In the genomic region with DNA sequence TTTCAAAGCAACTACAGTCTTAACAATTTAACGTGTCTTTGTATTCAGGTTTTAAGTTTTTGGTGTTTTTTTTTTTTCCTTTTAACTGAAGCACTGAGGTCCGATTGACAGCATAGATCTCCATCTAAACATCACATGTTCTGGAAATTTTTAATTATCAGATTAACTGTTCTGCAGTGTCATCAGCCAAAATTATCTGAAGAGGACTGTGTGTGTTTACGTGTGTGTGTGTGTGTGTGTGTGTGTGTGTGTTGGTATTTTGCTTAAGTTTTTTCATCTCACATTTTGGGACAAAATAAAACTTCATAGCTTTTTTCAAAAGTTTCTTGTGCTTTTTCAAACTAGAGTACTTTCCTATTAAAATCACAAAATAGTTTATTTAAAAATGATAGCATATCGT, we compare ENCODE assay signal across 8 cellular contexts.
DNase-seq lines count a peak whose midpoint lies in the region; ATAC-seq and TF ChIP-seq lines count a peak whose summit lies in the region.

No MANE protein-coding gene starts in this region.

- peak overlapping the region in 1 of 2 donors; percentile 96 for H3K9ac ChIP-seq in mucosa of rectum (ENCODE audit: low read depth in 1 of 2, low read length in 2 of 2)

- no peak for DNase-seq in stimulated activated naive CD8-positive, alpha-beta T cell treated with anti-CD3 and anti-CD28 coated beads, Interleukin-15, Interleukin-2, amounts not matched to agents 100 U/mL and 50 U/mL, for 24 hours
- DNase-seq in brain microvascular endothelial cell (no peak), activated gamma-delta T cell treated with Interleukin-2 at 50 U/mL for 16 hours (no peak), NCI-H1436 (lab: John Stamatoyannopoulos, UW) (no peak)
- DNase-seq in NK-92 treated with Interleukin-12 subunit alpha and Interleukin-12 subunit beta, amount 100 ng/mL, for 24 hours (lab: John Stamatoyannopoulos, UW): no peak

- H3K36me3 Mint-ChIP-seq in stimulated activated naive CD8-positive, alpha-beta T cell treated with anti-CD3 and anti-CD28 coated beads, Interleukin-15, Interleukin-2, amounts not matched to agents 100 ng/mL and 50 ng/mL, for 24 hours (ENCODE audit: low read depth): no peaks in the 10 kb centered on the region

- in situ Hi-C loops in brain microvascular endothelial cell (cut with HindIII; ENCODE audit: low pct_ligation_motif_present, low sequenced_read_pairs): no loop called here

- ATAC-seq in stimulated activated naive CD8-positive, alpha-beta T cell treated with anti-CD3 and anti-CD28 coated beads, Interleukin-15, Interleukin-2, amounts not matched to agents 100 U/mL and 50 U/mL, for 24 hours: no peak
- ATAC-seq in HG02763 (IDR thresholded peaks at IDR 0.05; ENCODE audit: unreplicated experiment): no peak

- peak overlapping the region; percentile 92 for H3K4me3 Mint-ChIP-seq in stimulated activated naive CD8-positive, alpha-beta T cell treated with anti-CD3 and anti-CD28 coated beads, Interleukin-15, Interleukin-2, amounts not matched to agents 100 ng/mL and 50 ng/mL, for 24 hours

- peaks cover 45% of the 10 kb centered on the region for H3K4me1 Mint-ChIP-seq in stimulated activated naive CD8-positive, alpha-beta T cell treated with anti-CD3 and anti-CD28 coated beads, Interleukin-15, Interleukin-2, amounts not matched to agents 100 ng/mL and 50 ng/mL, for 24 hours (ENCODE audit: low read depth)

- peaks cover 7 to 9% of the 10 kb centered on the region in 2 donors for H3K4me1 ChIP-seq in mucosa of rectum (ENCODE audit: control insufficient read depth in 2 of 2, insufficient read depth in 2 of 2, low read length in 2 of 2)

- H3K9me3 ChIP-seq in mucosa of rectum (ENCODE audit: control insufficient read depth in 2 of 2, low read length in 2 of 2): no peaks in the 10 kb centered on the region

- H3K27me3 ChIP-seq in brain microvascular endothelial cell (replicated peaks) (no peaks in the 10 kb centered on the region), mucosa of rectum (ENCODE audit: control insufficient read depth in 2 of 2, insufficient read depth in 2 of 2, low read length in 2 of 2) (peaks cover 0 to 2% of the 10 kb centered on the region in 2 donors)

- no peak for TF ChIP-seq CTCF in brain microvascular endothelial cell (IDR thresholded peaks at IDR 0.05; ENCODE audit: low read depth, low read length, missing control alignments)

- H3K9me3 Mint-ChIP-seq in stimulated activated naive CD8-positive, alpha-beta T cell treated with anti-CD3 and anti-CD28 coated beads, Interleukin-15, Interleukin-2, amounts not matched to agents 100 ng/mL and 50 ng/mL, for 24 hours: no peaks in the 10 kb centered on the region

- H3K27ac Mint-ChIP-seq in stimulated activated naive CD8-positive, alpha-beta T cell treated with anti-CD3 and anti-CD28 coated beads, Interleukin-15, Interleukin-2, amounts not matched to agents 100 ng/mL and 50 ng/mL, for 24 hours: peak overlapping the region; percentile 95

- H3K36me3 ChIP-seq in brain microvascular endothelial cell (replicated peaks) (peaks cover 4% of the 10 kb centered on the region), mucosa of rectum (ENCODE audit: control insufficient read depth in 2 of 2, insufficient read depth in 2 of 2, low read length in 2 of 2) (no peaks in the 10 kb centered on the region)

- peak overlapping the region; percentile 69 for H3K4me3 ChIP-seq in brain microvascular endothelial cell (ENCODE audit: low read depth, low read length)
- peak overlapping the region; percentile 68 to 98 for H3K4me3 ChIP-seq in mucosa of rectum (ENCODE audit: low read length in 2 of 2)

- H3K27ac ChIP-seq in brain microvascular endothelial cell (no peak overlapping the region), mucosa of rectum (ENCODE audit: low read depth in 2 of 2, low read length in 2 of 2) (no peak overlapping the region)

- no peaks in the 10 kb centered on the region for H3K27me3 Mint-ChIP-seq in stimulated activated naive CD8-positive, alpha-beta T cell treated with anti-CD3 and anti-CD28 coated beads, Interleukin-15, Interleukin-2, amounts not matched to agents 100 ng/mL and 50 ng/mL, for 24 hours
